10 cellular contexts compared by ENCODE assay signal in the genomic region with DNA sequence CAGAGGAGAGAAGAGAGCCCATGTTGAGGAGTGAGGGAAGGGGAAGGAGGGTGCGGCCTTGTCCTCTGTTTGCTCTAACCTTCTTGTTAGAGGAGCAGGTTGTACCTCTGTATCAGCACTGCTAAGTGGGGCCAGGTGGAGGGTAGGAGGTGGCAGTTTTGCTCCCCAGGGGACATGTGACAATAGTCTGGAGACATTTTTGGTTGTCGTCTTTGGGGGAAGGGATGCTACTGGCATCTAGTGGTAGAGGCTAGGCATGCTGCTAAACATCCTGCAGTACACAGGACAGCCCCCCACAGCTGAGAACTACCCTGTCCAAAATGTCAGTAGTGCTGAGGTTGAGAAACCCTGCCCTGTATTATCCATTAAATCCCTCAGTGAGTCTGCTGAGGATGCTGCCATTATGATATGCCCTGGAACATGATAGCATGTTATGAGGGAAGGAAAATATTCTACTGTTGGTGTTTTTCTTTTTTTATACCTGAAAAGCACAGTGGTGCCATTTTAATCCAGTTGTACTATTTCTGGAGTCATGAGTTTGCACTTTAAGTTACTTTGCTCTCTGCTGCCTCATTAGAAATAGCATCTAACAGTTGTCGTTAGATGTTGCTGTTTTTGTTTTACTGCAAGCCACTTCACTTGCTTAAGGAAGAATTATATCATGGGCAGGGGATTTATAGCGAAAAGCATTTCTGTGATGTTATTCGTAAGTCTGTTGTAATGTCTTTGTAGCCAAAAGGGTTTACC.
A peak's percentile ranks its signal among the peaks of the same experiment; 100 is the strongest.
DNase-seq lines count a peak whose midpoint lies in the region; ATAC-seq and TF ChIP-seq lines count a peak whose summit lies in the region.
"Had no signal": no experiment of that assay in that cellular context is flagged by ENCODE, and none has a peak within 500 bp of the region (broad histone marks: within the 10 kb centered on the region; RNA-seq: fewer than 3 reads in every experiment).

No MANE protein-coding gene starts in this region.

- ATAC-seq in GM21717 (IDR thresholded peaks at IDR 0.05; ENCODE audit: unreplicated experiment) (peak; percentile 42), thoracic aorta (ENCODE audit: insufficient number of reproducible peaks, low FRiP score, low read depth) (no peak), GM18873 (IDR thresholded peaks at IDR 0.05; ENCODE audit: low FRiP score, unreplicated experiment) (no peak)
- peak; percentile 72 to 78 for ATAC-seq in activated T-cell treated with anti-CD3 and anti-CD28 coated beads, Interleukin-2, amount 50 U/mL, for 72 hours (replicated peaks in 1 of 2)

- no peak overlapping the region for H3K4me3 Mint-ChIP-seq in activated T-cell treated with anti-CD3 and anti-CD28 coated beads, Interleukin-2, amount 50 U/mL, for 72 hours
- H3K4me3 Mint-ChIP-seq: CD8-positive, alpha-beta memory T cell; dendritic cell treated with granulocyte-macrophage colony-stimulating factor and Interleukin-4, amounts not matched to agents 40 ng/mL and 50 ng/mL, for 4 days had no signal

- no peak overlapping the region for H3K27ac Mint-ChIP-seq in activated T-cell treated with anti-CD3 and anti-CD28 coated beads, Interleukin-2, amount 50 U/mL, for 72 hours
- H3K27ac Mint-ChIP-seq: dendritic cell treated with granulocyte-macrophage colony-stimulating factor and Interleukin-4, amounts not matched to agents 40 ng/mL and 50 ng/mL, for 4 days had no signal

- peaks cover 29% of the 10 kb centered on the region for H3K4me1 ChIP-seq in iPS-18a (ENCODE audit: control insufficient read depth, low read depth, low read length)
- H3K4me1 ChIP-seq in thoracic aorta (ENCODE audit: control insufficient read depth in 1 of 2, low read depth in 2 of 2) = peaks cover 3 to 25% of the 10 kb centered on the region in 2 donors

- H3K27me3 ChIP-seq in iPS-18a (ENCODE audit: control insufficient read depth, insufficient read depth, low read length) (no peaks in the 10 kb centered on the region), thoracic aorta (replicated peaks; ENCODE audit: insufficient read depth) (no peaks in the 10 kb centered on the region)

- no peak overlapping the region for H3K4me3 ChIP-seq in Jurkat, Clone E6-1 (ENCODE audit: low read length)
- H3K4me3 ChIP-seq in iPS-18a (ENCODE audit: low read length) = peak overlapping the region; percentile 30
- no peak overlapping the region for H3K4me3 ChIP-seq in thoracic aorta

- DNase-seq in NCI-H1417 (lab: John Stamatoyannopoulos, UW) (peak; percentile 30 to 74 (median 52)), NCI-H1417 treated with DMSO at 0.1 percent for 48 hours (lab: John Stamatoyannopoulos, UW) (no peak), thoracic aorta (ENCODE audit: low spot score) (no peak)
- DNase-seq in Jurkat, Clone E6-1 (ENCODE audit: low read depth, low spot score) = peak; percentile 45
- peak; percentile 15 to 29 for DNase-seq in activated T-cell treated with anti-CD3 and anti-CD28 coated beads, Interleukin-2, amount 50 U/mL, for 72 hours

- no peaks in the 10 kb centered on the region for H3K9me3 Mint-ChIP-seq in activated T-cell treated with anti-CD3 and anti-CD28 coated beads, Interleukin-2, amount 50 U/mL, for 72 hours
- H3K9me3 Mint-ChIP-seq: CD8-positive, alpha-beta memory T cell; dendritic cell treated with granulocyte-macrophage colony-stimulating factor and Interleukin-4, amounts not matched to agents 40 ng/mL and 50 ng/mL, for 4 days had no signal

- TF ChIP-seq CTCF in thoracic aorta (IDR thresholded peaks at IDR 0.05) = peak; percentile 19

- H3K36me3 Mint-ChIP-seq in activated T-cell treated with anti-CD3 and anti-CD28 coated beads, Interleukin-2, amount 50 U/mL, for 72 hours (ENCODE audit: insufficient read depth in 2 of 2) = no peaks in the 10 kb centered on the region

- H3K27me3 Mint-ChIP-seq in activated T-cell treated with anti-CD3 and anti-CD28 coated beads, Interleukin-2, amount 50 U/mL, for 72 hours (ENCODE audit: low read depth) = no peaks in the 10 kb centered on the region
- H3K27me3 Mint-ChIP-seq: CD8-positive, alpha-beta memory T cell had no signal

- no peak overlapping the region for H3K9ac ChIP-seq in iPS-18a (ENCODE audit: low read length)

- H3K27ac ChIP-seq in iPS-18a (ENCODE audit: low read length) (peak overlapping the region; percentile 78), thoracic aorta (peak overlapping the region in 1 of 2 donors; percentile 33)

- H3K9me3 ChIP-seq in iPS-18a (ENCODE audit: control insufficient read depth, low read depth, low read length) = no peaks in the 10 kb centered on the region
- H3K9me3 ChIP-seq in thoracic aorta = no peaks in the 10 kb centered on the region

- H3K36me3 ChIP-seq in iPS-18a (ENCODE audit: control insufficient read depth, low read depth, low read length) (no peaks in the 10 kb centered on the region), thoracic aorta (no peaks in the 10 kb centered on the region)

- H3K4me1 Mint-ChIP-seq in activated T-cell treated with anti-CD3 and anti-CD28 coated beads, Interleukin-2, amount 50 U/mL, for 72 hours (ENCODE audit: low read depth) = peaks cover 5% of the 10 kb centered on the region
- H3K4me1 Mint-ChIP-seq: CD8-positive, alpha-beta memory T cell had no signal

Comparison
In these comparisons a context has a peak if more than half of its experiments do, and no peak if none do; other contexts are left out.
1. DNase-seq: peak in NCI-H1417 (3 of 3), Jurkat, Clone E6-1 (single experiment) and activated T-cell treated with anti-CD3 and anti-CD28 coated beads, Interleukin-2, amount 50 U/mL, for 72 hours (2 of 2); none in NCI-H1417 treated with DMSO at 0.1 percent for 48 hours (single experiment) and thoracic aorta (single experiment).
2. ATAC-seq: peak in GM21717 (single experiment) and activated T-cell treated with anti-CD3 and anti-CD28 coated beads, Interleukin-2, amount 50 U/mL, for 72 hours (2 of 2); none in thoracic aorta (single experiment) and GM18873 (single experiment).